9 cellular contexts compared by ENCODE assay signal in the genomic region with DNA sequence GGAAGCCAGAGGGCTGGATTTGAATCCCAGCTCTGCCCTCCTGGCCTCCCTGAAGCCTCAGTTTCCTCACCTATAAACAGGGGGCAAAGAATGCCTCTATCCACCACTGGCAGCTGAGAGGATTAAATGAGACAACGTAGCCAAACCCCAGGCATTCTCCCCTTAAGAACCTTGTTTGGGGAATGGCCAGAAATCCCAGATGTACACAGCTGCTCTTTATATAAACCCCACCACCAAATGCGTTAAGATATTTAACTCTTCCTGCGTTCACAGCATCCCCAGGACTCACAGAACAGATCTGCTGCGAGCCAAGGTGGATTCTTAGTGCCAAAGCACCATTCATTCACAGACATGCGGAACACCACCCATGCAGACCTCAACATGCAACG. TPM values are rescaled to one million over a fixed set of nuclear protein-coding genes. Genes with fewer than 3 reads are reported as not detected.
DNase-seq lines count a peak whose midpoint lies in the region; ATAC-seq and TF ChIP-seq lines count a peak whose summit lies in the region.
"Had no signal": no experiment of that assay in that cellular context is flagged by ENCODE, and none has a peak within 500 bp of the region (broad histone marks: within the 10 kb centered on the region; RNA-seq: fewer than 3 reads in every experiment).

No MANE protein-coding gene starts in this region.

- DNase-seq in H4 (ENCODE audit: low spot score) (peak; percentile 43), epithelial cell of proximal tubule (ENCODE audit: low read depth) (no peak), progenitor cell of endocrine pancreas (ENCODE audit: low spot score, unreplicated experiment) (no peak), NCI-H1694 treated with DMSO at 0.1 percent for 48 hours (lab: John Stamatoyannopoulos, UW) (no peak)
- DNase-seq: aorta, head of caudate nucleus had no signal

- peaks cover 90% of the 10 kb centered on the region for H3K36me3 ChIP-seq in OCI-LY3 (replicated peaks; ENCODE audit: low read depth, low read length)

- H3K36me3 Mint-ChIP-seq in progenitor cell of endocrine pancreas (ENCODE audit: insufficient read depth): peaks cover 33% of the 10 kb centered on the region

- peak overlapping the region; percentile 35; the same call in 1 of the 2 replicates for H3K4me2 ChIP-seq in OCI-LY3 (ENCODE audit: low read length)

- peak overlapping the region; percentile 43 for H3K27ac Mint-ChIP-seq in progenitor cell of endocrine pancreas

- no peaks in the 10 kb centered on the region for H3K9me3 ChIP-seq in OCI-LY3 (ENCODE audit: insufficient read depth, low read length)

- H3K4me1 ChIP-seq in OCI-LY3 (ENCODE audit: low read length): peaks cover 44% of the 10 kb centered on the region

- H3K27me3 ChIP-seq in OCI-LY3 (ENCODE audit: low read depth, low read length): no peaks in the 10 kb centered on the region

- peaks cover 70% of the 10 kb centered on the region for H3K4me1 Mint-ChIP-seq in progenitor cell of endocrine pancreas (ENCODE audit: low read depth)

- peaks cover 90% of the 10 kb centered on the region for H4K20me1 ChIP-seq in OCI-LY3 (ENCODE audit: insufficient read depth, low read length)

- H3K27me3 Mint-ChIP-seq in progenitor cell of endocrine pancreas: no peaks in the 10 kb centered on the region

- ATAC-seq in activated CD4-positive, CD25-positive, alpha-beta regulatory T cell treated with anti-CD3 and anti-CD28 coated beads, Interleukin-2, amount 50 U/mL, for 24 hours: no peak
- ATAC-seq in GM18520 (IDR thresholded peaks at IDR 0.05; ENCODE audit: unreplicated experiment): no peak

- peak overlapping the region; percentile 70 for H3K4me3 Mint-ChIP-seq in progenitor cell of endocrine pancreas (ENCODE audit: low read depth)

- H3K9ac ChIP-seq in OCI-LY3 (ENCODE audit: low read length): no peak overlapping the region

- no peaks in the 10 kb centered on the region for H3K9me3 Mint-ChIP-seq in progenitor cell of endocrine pancreas (ENCODE audit: low read depth)

- TF ChIP-seq CTCF in OCI-LY3 (IDR thresholded peaks at IDR 0.05; ENCODE audit: low read depth, low read length) (no peak), epithelial cell of proximal tubule (conservative IDR thresholded peaks at IDR 0.05; ENCODE audit: low read depth, low read length) (no peak), progenitor cell of endocrine pancreas (IDR thresholded peaks at IDR 0.05; ENCODE audit: unreplicated experiment) (no peak)

- H3K79me2 ChIP-seq in OCI-LY3 (ENCODE audit: low read length): peaks cover 100% of the 10 kb centered on the region

- no peak overlapping the region for H3K27ac ChIP-seq in OCI-LY3 (ENCODE audit: low read length)

- H3K4me3 ChIP-seq in OCI-LY3 (ENCODE audit: low read length) (no peak overlapping the region), epithelial cell of proximal tubule (ENCODE audit: low read depth, low read length) (peak overlapping the region; percentile 3)

- H2AFZ ChIP-seq in OCI-LY3 (ENCODE audit: low read depth, low read length): no peak overlapping the region

RNA-seq across cellular contexts. Expression of gene TLE3, which starts 5.3 kb away (rescaled TPM):
- 17.5 and 24.9 TPM in 2 replicates for total RNA-seq in H4 (2014; rRNA removed; shearing (Covaris generic))
- 20.5 and 34.8 TPM in 2 replicates for total RNA-seq in epithelial cell of proximal tubule
- total RNA-seq in progenitor cell of endocrine pancreas: 113 and 124 TPM in 2 replicates
